Comparison of ENCODE assay signal across 9 cellular contexts in genomic region chr1:147169840-147170674, GRCh38. TPM values are rescaled to one million over a fixed set of nuclear protein-coding genes. Genes with fewer than 3 reads are reported as not detected.
DNase-seq lines count a peak whose midpoint lies in the region; ATAC-seq, FAIRE-seq and TF ChIP-seq lines count a peak whose summit lies in the region.
"Had no signal": no experiment of that assay in that cellular context is flagged by ENCODE, and none has a peak within 500 bp of the region (broad histone marks: within the 10 kb centered on the region; RNA-seq: fewer than 3 reads in every experiment).

No MANE protein-coding gene starts in this region.

- H3K9me3 Mint-ChIP-seq in stimulated activated naive CD8-positive, alpha-beta T cell treated with anti-CD3 and anti-CD28 coated beads, Interleukin-15, Interleukin-2, amounts not matched to agents 100 ng/mL and 50 ng/mL, for 24 hours, result peaks cover 4% of the 10 kb centered on the region
- peaks cover 3% of the 10 kb centered on the region for H3K9me3 Mint-ChIP-seq in astrocyte (ENCODE audit: unreplicated experiment)

- H3K36me3 ChIP-seq in astrocyte (ENCODE audit: insufficient read depth, low read length) (peaks cover 7% of the 10 kb centered on the region), liver (ENCODE audit: control insufficient read depth in 4 of 4, insufficient read depth in 3 of 4, low read depth in 1 of 4, low read length in 3 of 4) (peaks cover 0 to 17% (median 11%) of the 10 kb centered on the region in 4 donors)

- peak overlapping the region; percentile 99 for H3K4me3 Mint-ChIP-seq in stimulated activated naive CD8-positive, alpha-beta T cell treated with anti-CD3 and anti-CD28 coated beads, Interleukin-15, Interleukin-2, amounts not matched to agents 100 ng/mL and 50 ng/mL, for 24 hours
- H3K4me3 Mint-ChIP-seq in astrocyte (ENCODE audit: unreplicated experiment), result peak overlapping the region; percentile 98

- peak overlapping the region; percentile 85 for H3K4me2 ChIP-seq in astrocyte (ENCODE audit: low read length)

- ATAC-seq in stimulated activated naive CD8-positive, alpha-beta T cell treated with anti-CD3 and anti-CD28 coated beads, Interleukin-15, Interleukin-2, amounts not matched to agents 100 U/mL and 50 U/mL, for 24 hours, result no peak
- ATAC-seq in GM21576 (IDR thresholded peaks at IDR 0.05; ENCODE audit: unreplicated experiment) (no peak), GM21529 (IDR thresholded peaks at IDR 0.05; ENCODE audit: unreplicated experiment) (no peak), GM19324 (IDR thresholded peaks at IDR 0.05; ENCODE audit: low FRiP score, unreplicated experiment) (no peak)

- H3K79me2 ChIP-seq in astrocyte (ENCODE audit: insufficient read depth, low read length), result peaks cover 70% of the 10 kb centered on the region

- H3K4me1 ChIP-seq in astrocyte (ENCODE audit: insufficient read depth, low read length) (peaks cover 37% of the 10 kb centered on the region), liver (ENCODE audit: control insufficient read depth in 4 of 4, insufficient read depth in 4 of 4, low read length in 3 of 4) (peaks cover 4 to 42% (median 24%) of the 10 kb centered on the region in 4 donors)

- DNase-seq in stimulated activated naive CD8-positive, alpha-beta T cell treated with anti-CD3 and anti-CD28 coated beads, Interleukin-15, Interleukin-2, amounts not matched to agents 100 U/mL and 50 U/mL, for 24 hours, result no peak
- DNase-seq in astrocyte (ENCODE audit: low read depth), result no peak
- DNase-seq in T1000 (lab: John Stamatoyannopoulos, UW), result no peak
- DNase-seq: cortex of kidney had no signal

- TF ChIP-seq RAD21 in liver (IDR thresholded peaks at IDR 0.05), result no peak

- TF ChIP-seq CTCF in astrocyte (IDR thresholded peaks at IDR 0.05; ENCODE audit: insufficient read depth, low read depth, low read length), result no peak
- no peak for TF ChIP-seq CTCF in liver (IDR thresholded peaks at IDR 0.05; ENCODE audit: low read depth, low read length, missing input control)

- FAIRE-seq in astrocyte (lab: Jason Lieb, UNC), result no peak

- peaks cover 21% of the 10 kb centered on the region for H3K36me3 Mint-ChIP-seq in stimulated activated naive CD8-positive, alpha-beta T cell treated with anti-CD3 and anti-CD28 coated beads, Interleukin-15, Interleukin-2, amounts not matched to agents 100 ng/mL and 50 ng/mL, for 24 hours (ENCODE audit: low read depth)
- peaks cover 6% of the 10 kb centered on the region for H3K36me3 Mint-ChIP-seq in astrocyte (ENCODE audit: low read depth, unreplicated experiment)

- H3K4me3 ChIP-seq in astrocyte (ENCODE audit: insufficient read depth, low read depth, low read length) (peak overlapping the region; percentile 88), liver (ENCODE audit: low read depth in 1 of 3, low read length in 3 of 3) (peak overlapping the region; percentile 77 to 95 (median 90))

- H3K27ac Mint-ChIP-seq in stimulated activated naive CD8-positive, alpha-beta T cell treated with anti-CD3 and anti-CD28 coated beads, Interleukin-15, Interleukin-2, amounts not matched to agents 100 ng/mL and 50 ng/mL, for 24 hours, result no peak overlapping the region
- peak overlapping the region; percentile 100 for H3K27ac Mint-ChIP-seq in astrocyte (ENCODE audit: unreplicated experiment)

- H3K27me3 ChIP-seq in astrocyte (ENCODE audit: insufficient read depth, low read length) (no peaks in the 10 kb centered on the region), liver (ENCODE audit: control insufficient read depth in 4 of 4, insufficient read depth in 4 of 4, low read length in 3 of 4) (no peaks in the 10 kb centered on the region)

- H3K27ac ChIP-seq in astrocyte (ENCODE audit: low read depth, low read length) (peak overlapping the region; percentile 93), liver (ENCODE audit: low read depth in 1 of 2, low read length in 2 of 2) (peak overlapping the region; percentile 93)

- no peaks in the 10 kb centered on the region for H3K9me3 ChIP-seq in astrocyte (ENCODE audit: insufficient read depth, low read depth, low read length)
- no peaks in the 10 kb centered on the region for H3K9me3 ChIP-seq in liver (ENCODE audit: control insufficient read depth in 4 of 4, low read length in 3 of 4)

- H2AFZ ChIP-seq in astrocyte (ENCODE audit: low read depth, low read length), result no peak overlapping the region

- WGBS in liver, result 44% methylated on average over 6 of the region's 6 CpGs

- H3K9ac ChIP-seq in astrocyte (ENCODE audit: low read length), result peak overlapping the region; percentile 94
- H3K9ac ChIP-seq in liver (ENCODE audit: low read depth in 1 of 2, low read length in 2 of 2), result peak overlapping the region; percentile 71 to 99

- H3K27me3 Mint-ChIP-seq in stimulated activated naive CD8-positive, alpha-beta T cell treated with anti-CD3 and anti-CD28 coated beads, Interleukin-15, Interleukin-2, amounts not matched to agents 100 ng/mL and 50 ng/mL, for 24 hours, result no peaks in the 10 kb centered on the region
- no peaks in the 10 kb centered on the region for H3K27me3 Mint-ChIP-seq in astrocyte (ENCODE audit: low read depth, unreplicated experiment)

- H3K4me1 Mint-ChIP-seq in stimulated activated naive CD8-positive, alpha-beta T cell treated with anti-CD3 and anti-CD28 coated beads, Interleukin-15, Interleukin-2, amounts not matched to agents 100 ng/mL and 50 ng/mL, for 24 hours (ENCODE audit: low read depth), result peaks cover 39% of the 10 kb centered on the region
- peaks cover 38% of the 10 kb centered on the region for H3K4me1 Mint-ChIP-seq in astrocyte (ENCODE audit: low read depth, unreplicated experiment)

- no peaks in the 10 kb centered on the region for H4K20me1 ChIP-seq in astrocyte (ENCODE audit: insufficient read depth, low read length)

TF ChIP-seq in liver, 16 proteins besides CTCF, POLR2A, EP300 and RAD21:
- TF ChIP-seq FOXA1 (IDR thresholded peaks at IDR 0.05), result no peak
- TF ChIP-seq, protein P1, sequence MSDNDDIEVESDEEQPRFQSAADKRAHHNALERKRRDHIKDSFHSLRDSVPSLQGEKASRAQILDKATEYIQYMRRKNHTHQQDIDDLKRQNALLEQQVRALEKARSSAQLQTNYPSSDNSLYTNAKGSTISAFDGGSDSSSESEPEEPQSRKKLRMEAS (IDR thresholded peaks at IDR 0.05), result no peak
- TF ChIP-seq GABPA (IDR thresholded peaks at IDR 0.05 in 1 of 2, conservative IDR thresholded peaks at IDR 0.05 in 1 of 2), result no peak
- no peak for TF ChIP-seq HNF4G (IDR thresholded peaks at IDR 0.05)
- no peak for TF ChIP-seq SP1 (IDR thresholded peaks at IDR 0.05)
- no peak for TF ChIP-seq ZBTB33 (IDR thresholded peaks at IDR 0.05)
- no peak for TF ChIP-seq RXRA (IDR thresholded peaks at IDR 0.05)
- TF ChIP-seq YY1 (IDR thresholded peaks at IDR 0.05), result no peak
- no peak for TF ChIP-seq EGR1 (IDR thresholded peaks at IDR 0.05; ENCODE audit: low read depth in 2 of 2)
- no peak for TF ChIP-seq HNF4A (conservative IDR thresholded peaks at IDR 0.05)
- no peak for TF ChIP-seq JUND (IDR thresholded peaks at IDR 0.05)
- no peak for TF ChIP-seq TAF1 (conservative IDR thresholded peaks at IDR 0.05)
- TF ChIP-seq FOXA2 (IDR thresholded peaks at IDR 0.05), result no peak
- TF ChIP-seq NR2F2 (IDR thresholded peaks at IDR 0.05), result no peak
- TF ChIP-seq, protein P2, sequence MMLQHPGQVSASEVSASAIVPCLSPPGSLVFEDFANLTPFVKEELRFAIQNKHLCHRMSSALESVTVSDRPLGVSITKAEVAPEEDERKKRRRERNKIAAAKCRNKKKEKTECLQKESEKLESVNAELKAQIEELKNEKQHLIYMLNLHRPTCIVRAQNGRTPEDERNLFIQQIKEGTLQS (IDR thresholded peaks at IDR 0.05), result no peak

RNA-seq across cellular contexts. Expression of gene PRKAB2, which starts 2.2 kb away (rescaled TPM):
- total RNA-seq in astrocyte (48.5 and 49.0 TPM in 2 replicates), liver (10 to 100 TPM; 14.8 to 24.8 TPM)
- 10 to 100 TPM; 13.6 to 13.9 TPM for polyA plus RNA-seq in liver

RNA-seq across cellular contexts. Expression of gene FMO5, which starts 55.1 kb away (rescaled TPM):
- total RNA-seq in astrocyte (1.0 and 1.3 TPM in 2 replicates), liver (100 to 1,000 TPM in 1 of 2 donors, 10 to 100 TPM in 1; 75.5 to 152 TPM)
- polyA plus RNA-seq in liver, result 100 to 1,000 TPM in 1 of 2 donors, 10 to 100 TPM in 1; 36.0 to 123 TPM

Comparison
In these comparisons a context has a peak if more than half of its experiments do, and no peak if none do; other contexts are left out.
1. RNA of gene FMO5, which starts 55.1 kb away (total RNA-seq): 75.5 to 152 TPM in liver; 1.0 to 1.3 TPM in astrocyte; every median in the first group is over 10 times any median in the second.